Comparison of ENCODE assay signal across 17 cellular contexts in the genomic region with DNA sequence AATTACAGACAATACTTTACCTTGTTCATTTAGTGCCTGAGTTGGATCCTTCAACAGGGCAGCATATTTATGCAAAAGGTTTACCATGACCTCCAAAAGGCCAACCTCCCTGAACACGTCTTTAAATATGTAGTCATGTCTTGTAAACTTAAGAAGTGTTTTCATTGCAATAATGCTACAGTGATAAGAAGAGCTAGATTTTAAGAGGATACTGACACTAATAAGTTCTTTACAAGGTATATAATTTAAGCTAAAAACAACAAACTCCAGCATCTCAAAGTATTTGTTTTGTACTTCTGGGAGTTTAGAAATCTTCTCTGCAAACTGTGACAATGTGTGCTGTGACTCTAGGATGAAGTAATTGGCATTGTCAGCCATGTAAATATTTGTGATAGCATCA.
A peak's percentile ranks its signal among the peaks of the same experiment; 100 is the strongest.
DNase-seq lines count a peak whose midpoint lies in the region; ATAC-seq, FAIRE-seq and TF ChIP-seq lines count a peak whose summit lies in the region.
"Had no signal": no experiment of that assay in that cellular context is flagged by ENCODE, and none has a peak within 500 bp of the region (broad histone marks: within the 10 kb centered on the region; RNA-seq: fewer than 3 reads in every experiment).

No MANE protein-coding gene starts in this region.

- in situ Hi-C loops in K562 (cut with MboI), result no loop called here

- no peak for TF ChIP-seq EP300 in K562 (IDR thresholded peaks at IDR 0.05; ENCODE audit: low read length)

- TF ChIP-seq POLR2A in K562 (conservative IDR thresholded peaks at IDR 0.05), result no peak

- H3K4me1 ChIP-seq in K562 (replicated peaks in 1 of 2; ENCODE audit: control insufficient read depth in 2 of 2, insufficient read depth in 2 of 2, low read length in 2 of 2), result no peaks in the 10 kb centered on the region
- H3K4me1 ChIP-seq: BLaER1 had no signal

- intact Hi-C loops in K562 (cut with micrococcal nuclease), result no loop called here

- CTCF ChIA-PET in K562 (lab: Yijun Ruan, JAX; ENCODE audit: low intra/inter-chr PET ratio), result no interaction called here

- H4K20me1 ChIP-seq in K562 (replicated peaks; ENCODE audit: control insufficient read depth, insufficient read depth, low read length), result no peaks in the 10 kb centered on the region
- H4K20me1 ChIP-seq: BLaER1 had no signal

- H3K36me3 ChIP-seq in K562 (ENCODE audit: control insufficient read depth, insufficient read depth, low read length), result no peaks in the 10 kb centered on the region

- H3K27ac ChIP-seq in K562 (ENCODE audit: extremely low read depth, low read depth, low read length), result no peak overlapping the region
- H3K27ac ChIP-seq: 22Rv1, BLaER1, HL-60 had no signal

- H3K9me1 ChIP-seq in K562 (ENCODE audit: control insufficient read depth, insufficient read depth, low read length), result no peaks in the 10 kb centered on the region

- no peak for TF ChIP-seq RAD21 in K562 (CRISPR knock-in tag; conservative IDR thresholded peaks at IDR 0.05 in 1 of 2, IDR thresholded peaks at IDR 0.05 in 1 of 2)

- POLR2A ChIA-PET in K562 (lab: Yijun Ruan, JAX), result no interaction called here

- H3K4me3 ChIP-seq in LNCaP clone FGC (ENCODE audit: low read depth, low read length) (no peak overlapping the region), K562 (no peak overlapping the region)
- H3K4me3 ChIP-seq: BLaER1 had no signal

- H3K27me3 ChIP-seq in K562 (ENCODE audit: control insufficient read depth in 2 of 2, insufficient read depth in 2 of 2, low read length in 2 of 2), result no peaks in the 10 kb centered on the region
- H3K27me3 ChIP-seq: BLaER1 had no signal

- TF ChIP-seq CTCF in D721Med (IDR thresholded peaks at IDR 0.05; ENCODE audit: insufficient read depth, missing control alignments) (no peak), LNCaP clone FGC (IDR thresholded peaks at IDR 0.05; ENCODE audit: control insufficient read depth, extremely low read depth, insufficient read depth) (no peak), K562 (IDR thresholded peaks at IDR 0.05 in 2 of 3, conservative IDR thresholded peaks at IDR 0.05 in 1 of 3; ENCODE audit: insufficient read depth in 2 of 3, low read depth in 1 of 3, low read length in 3 of 3) (no peak)

- H3K9me3 ChIP-seq in K562 (replicated peaks; ENCODE audit: control insufficient read depth, insufficient read depth, low read depth, low read length), result no peaks in the 10 kb centered on the region
- H3K9me3 ChIP-seq: BLaER1 had no signal

- no TSS peak for BruUV-seq in K562 (replicated peaks; lab: Mats Ljungman, UMichigan)

- no peak for ATAC-seq in K562

- no peak overlapping the region for H3K9ac ChIP-seq in K562 (ENCODE audit: insufficient read depth in 1 of 2, low read depth in 2 of 2, low read length in 2 of 2)
- H3K9ac ChIP-seq: BLaER1 had no signal

- no peak for DNase-seq in D721Med (ENCODE audit: insufficient read length, low spot score)
- peak; percentile 38 for DNase-seq in LNCaP clone FGC (ENCODE audit: low read depth)
- DNase-seq in K562 (ENCODE audit: extremely low read depth in 1 of 4, low spot score in 3 of 4), result no peak
- no peak for DNase-seq in NCI-H345 treated with DMSO at 0.1 percent for 48 hours (lab: John Stamatoyannopoulos, UW; ENCODE audit: unreplicated experiment)
- DNase-seq in NCI-H69 (lab: John Stamatoyannopoulos, UW), result no peak
- DNase-seq in KG1 (lab: John Stamatoyannopoulos, UW), result no peak
- DNase-seq: CD4-positive, alpha-beta memory T cell; DND-41; EL; H9 had no signal

- no peak overlapping the region for H2AFZ ChIP-seq in K562 (ENCODE audit: low read depth, low read length)

- H3K79me2 ChIP-seq in K562 (ENCODE audit: control insufficient read depth, insufficient read depth, low read length), result no peaks in the 10 kb centered on the region

- no peak overlapping the region for H3K4me2 ChIP-seq in K562 (ENCODE audit: insufficient read depth, low read length)
- H3K4me2 ChIP-seq: BLaER1 had no signal

- WGBS in K562 (ENCODE audit: insufficient coverage, low coverage, missing lambda C conversion rate), result 24% methylated on average over 1 of the region's 1 CpG

- FAIRE-seq in D721Med (lab: Jason Lieb, UNC) (peak; percentile 44), K562 (lab: Jason Lieb, UNC) (peak; percentile 48), islet of Langerhans (lab: Jason Lieb, UNC) (peak; percentile 81)
- FAIRE-seq: GM12891, GM19239, H1 had no signal

TF ChIP-seq in K562, 482 proteins besides CTCF, POLR2A, EP300 and RAD21 (continues in another document):
- TF ChIP-seq ZBTB5 (IDR thresholded peaks at IDR 0.05) (no peak), FOS (IDR thresholded peaks at IDR 0.05; ENCODE audit: extremely low read depth, insufficient read length) (no peak), ZNF174 (CRISPR knock-in tag; IDR thresholded peaks at IDR 0.05) (no peak), RBM15 (IDR thresholded peaks at IDR 0.05; ENCODE audit: insufficient read depth, low read length) (no peak), POLR2AphosphoS5 (IDR thresholded peaks at IDR 0.05; ENCODE audit: control insufficient read depth, insufficient read depth, low read depth, low read length) (no peak), HCFC1 (IDR thresholded peaks at IDR 0.05; ENCODE audit: low read depth, low read length) (no peak), ZNF23 (CRISPR knock-in tag; IDR thresholded peaks at IDR 0.05) (no peak), TCF7L2 (IDR thresholded peaks at IDR 0.05; ENCODE audit: low read depth, low read length) (no peak), ZNF316 (IDR thresholded peaks at IDR 0.05) (no peak)
- TF ChIP-seq, protein P1, sequence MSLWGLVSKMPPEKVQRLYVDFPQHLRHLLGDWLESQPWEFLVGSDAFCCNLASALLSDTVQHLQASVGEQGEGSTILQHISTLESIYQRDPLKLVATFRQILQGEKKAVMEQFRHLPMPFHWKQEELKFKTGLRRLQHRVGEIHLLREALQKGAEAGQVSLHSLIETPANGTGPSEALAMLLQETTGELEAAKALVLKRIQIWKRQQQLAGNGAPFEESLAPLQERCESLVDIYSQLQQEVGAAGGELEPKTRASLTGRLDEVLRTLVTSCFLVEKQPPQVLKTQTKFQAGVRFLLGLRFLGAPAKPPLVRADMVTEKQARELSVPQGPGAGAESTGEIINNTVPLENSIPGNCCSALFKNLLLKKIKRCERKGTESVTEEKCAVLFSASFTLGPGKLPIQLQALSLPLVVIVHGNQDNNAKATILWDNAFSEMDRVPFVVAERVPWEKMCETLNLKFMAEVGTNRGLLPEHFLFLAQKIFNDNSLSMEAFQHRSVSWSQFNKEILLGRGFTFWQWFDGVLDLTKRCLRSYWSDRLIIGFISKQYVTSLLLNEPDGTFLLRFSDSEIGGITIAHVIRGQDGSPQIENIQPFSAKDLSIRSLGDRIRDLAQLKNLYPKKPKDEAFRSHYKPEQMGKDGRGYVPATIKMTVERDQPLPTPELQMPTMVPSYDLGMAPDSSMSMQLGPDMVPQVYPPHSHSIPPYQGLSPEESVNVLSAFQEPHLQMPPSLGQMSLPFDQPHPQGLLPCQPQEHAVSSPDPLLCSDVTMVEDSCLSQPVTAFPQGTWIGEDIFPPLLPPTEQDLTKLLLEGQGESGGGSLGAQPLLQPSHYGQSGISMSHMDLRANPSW (CRISPR knock-in tag; IDR thresholded peaks at IDR 0.05), result no peak
